12 cellular contexts compared by ENCODE assay signal in the genomic region with DNA sequence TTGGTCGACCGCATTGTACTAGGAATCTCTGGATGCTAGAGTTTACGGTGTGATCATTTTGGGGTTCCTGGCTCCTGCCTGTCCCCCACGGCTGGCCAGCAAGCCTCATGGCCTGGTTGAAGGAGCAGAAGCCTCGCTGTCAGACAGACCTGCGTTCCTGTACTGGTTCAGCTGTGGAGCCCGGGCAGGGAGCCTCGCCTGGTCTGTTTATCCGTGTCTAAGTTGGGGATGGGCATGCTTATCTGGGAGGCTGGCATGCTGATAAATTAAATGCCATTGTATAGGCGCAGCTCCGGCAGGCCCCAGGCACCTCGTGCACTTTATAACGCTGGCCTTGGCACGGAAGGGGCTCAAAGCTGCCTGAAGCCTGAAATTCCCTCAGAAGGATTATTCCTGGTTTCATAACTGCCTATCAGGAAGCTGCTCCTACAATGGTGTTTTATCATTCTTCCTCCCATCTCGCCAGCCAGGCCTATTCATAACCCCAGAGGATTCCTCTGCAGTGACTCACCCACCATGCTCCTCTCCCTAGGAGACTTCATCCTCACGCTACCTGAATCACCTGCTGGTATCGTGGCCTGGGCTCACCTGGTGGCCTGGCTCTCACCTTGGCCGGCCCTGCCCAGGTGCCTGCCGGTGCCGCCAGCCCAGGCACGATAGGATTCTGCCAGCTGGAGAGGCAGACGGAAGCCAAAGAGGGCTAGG.
DNase-seq lines count a peak whose midpoint lies in the region; ATAC-seq, FAIRE-seq and TF ChIP-seq lines count a peak whose summit lies in the region.
"Had no signal": no experiment of that assay in that cellular context is flagged by ENCODE, and none has a peak within 500 bp of the region (broad histone marks: within the 10 kb centered on the region; RNA-seq: fewer than 3 reads in every experiment).

No MANE protein-coding gene starts in this region.

- H3K36me3 ChIP-seq in small intestine (ENCODE audit: control insufficient read depth in 2 of 2, insufficient read depth in 2 of 2, low read length in 2 of 2): no peaks in the 10 kb centered on the region

- no peak overlapping the region for H2BK5ac ChIP-seq in H9 (ENCODE audit: insufficient read length, low read length)

- H3K27ac Mint-ChIP-seq in H9: no peak overlapping the region; a peak in 1 of 7 replicates
- H3K27ac Mint-ChIP-seq: activated naive CD4-positive, alpha-beta T cell treated with anti-CD3 and anti-CD28 coated beads for 36 hours; stimulated activated effector memory CD8-positive, alpha-beta T cell treated with anti-CD3 and anti-CD28 coated beads, Interleukin-12 subunit alpha, Interleukin-12 subunit beta, amount 100 ng/mL, for 72 hours had no signal

- H2BK12ac ChIP-seq in H9 (ENCODE audit: insufficient read length, low read depth, low read length): no peak overlapping the region

- no peak overlapping the region for H2AK5ac ChIP-seq in H9 (ENCODE audit: insufficient read length, low read length)

- no peaks in the 10 kb centered on the region for H4K20me1 ChIP-seq in H9 (ENCODE audit: control insufficient read depth, insufficient read depth, insufficient read length)

- H3K4me2 ChIP-seq in H9 (ENCODE audit: insufficient read depth, insufficient read length, low read length): no peak overlapping the region

- no peak overlapping the region; the same call in 1 of the 2 replicates for H3K14ac ChIP-seq in H9 (ENCODE audit: insufficient read depth, low read length)

- no peak overlapping the region for H4K8ac ChIP-seq in H9 (replicated peaks; ENCODE audit: insufficient read length, low read depth, low read length)

- peaks cover 7% of the 10 kb centered on the region for H3K27me3 Mint-ChIP-seq in H9 (ENCODE audit: low read depth)

- no peak overlapping the region for H3K18ac ChIP-seq in H9 (ENCODE audit: insufficient read length, low read depth, low read length)

- H2AFZ ChIP-seq in H9 (ENCODE audit: low read length): no peak overlapping the region
- H2AFZ ChIP-seq: parathyroid adenoma had no signal

- no peak overlapping the region for H2BK15ac ChIP-seq in H9 (ENCODE audit: low read depth, low read length)

- H3K27me3 ChIP-seq in H9 (ENCODE audit: insufficient read depth, low read length) (no peaks in the 10 kb centered on the region), right cardiac atrium (ENCODE audit: control insufficient read depth, insufficient read depth) (no peaks in the 10 kb centered on the region), small intestine (ENCODE audit: control insufficient read depth in 2 of 2, insufficient read depth in 2 of 2, low read length in 2 of 2) (no peaks in the 10 kb centered on the region)

- H4K5ac ChIP-seq in H9 (ENCODE audit: insufficient read length, low read depth, low read length): no peak overlapping the region

- H3K4me3 Mint-ChIP-seq in H9: no peak overlapping the region
- H3K4me3 Mint-ChIP-seq: activated naive CD4-positive, alpha-beta T cell treated with anti-CD3 and anti-CD28 coated beads for 36 hours; stimulated activated effector memory CD8-positive, alpha-beta T cell treated with anti-CD3 and anti-CD28 coated beads, Interleukin-12 subunit alpha, Interleukin-12 subunit beta, amount 100 ng/mL, for 72 hours had no signal

- H3T11ph ChIP-seq in H9 (ENCODE audit: low read length): no peak overlapping the region

- no peak overlapping the region for H3K4ac ChIP-seq in H9 (ENCODE audit: low read depth, low read length)

- no peak overlapping the region for H2BK20ac ChIP-seq in H9 (ENCODE audit: low read depth, low read length, poor library complexity, severe bottlenecking)

- H3K9me3 Mint-ChIP-seq in H9: peaks cover 16 to 26% of the 10 kb centered on the region in 2 experiments

- FAIRE-seq in small intestine (lab: Jason Lieb, UNC): no peak
- FAIRE-seq: frontal cortex had no signal

- H3K27ac ChIP-seq in H9 (ENCODE audit: insufficient read length, low read depth, low read length) (no peak overlapping the region), right cardiac atrium (ENCODE audit: low read length) (peak overlapping the region; percentile 49), small intestine (ENCODE audit: low read depth in 1 of 2, low read length in 1 of 2) (peak overlapping the region; percentile 41 to 82)
- H3K27ac ChIP-seq: parathyroid adenoma had no signal

- H3K4me1 Mint-ChIP-seq in H9: peaks cover 0 to 9% of the 10 kb centered on the region in 2 experiments; a peak in 2 of 4 replicates
- H3K4me1 Mint-ChIP-seq: stimulated activated effector memory CD8-positive, alpha-beta T cell treated with anti-CD3 and anti-CD28 coated beads, Interleukin-12 subunit alpha, Interleukin-12 subunit beta, amount 100 ng/mL, for 72 hours had no signal

- H3K9me3 ChIP-seq in H9 (ENCODE audit: control insufficient read depth, low read depth, low read length) (no peaks in the 10 kb centered on the region), right cardiac atrium (ENCODE audit: control insufficient read depth, low read length) (no peaks in the 10 kb centered on the region), small intestine (ENCODE audit: control insufficient read depth, low read depth) (no peaks in the 10 kb centered on the region)

- H3K23ac ChIP-seq in H9 (ENCODE audit: insufficient read length, low read depth, low read length): no peak overlapping the region

- intact Hi-C loops in right cardiac atrium (cut with DNase I): no loop called here

- no peak overlapping the region for H3K56ac ChIP-seq in H9 (ENCODE audit: insufficient read length, low read depth, low read length)

- peaks cover 5 to 16% (median 8%) of the 10 kb centered on the region in 3 experiments; a peak in 5 of 7 replicates for H3K36me3 Mint-ChIP-seq in H9 (ENCODE audit: insufficient read depth in 1 of 3, low read depth in 3 of 3)
- H3K36me3 Mint-ChIP-seq: stimulated activated effector memory CD8-positive, alpha-beta T cell treated with anti-CD3 and anti-CD28 coated beads, Interleukin-12 subunit alpha, Interleukin-12 subunit beta, amount 100 ng/mL, for 72 hours had no signal

- peak; percentile 41 for DNase-seq in H9
- peak; percentile 100 for DNase-seq in SW480 (ENCODE audit: low spot score)
- no peak for DNase-seq in right cardiac atrium
- peak; percentile 94 for DNase-seq in small intestine
- no peak for DNase-seq in stimulated activated CD4-positive, alpha-beta T cell treated with anti-CD3 and anti-CD28 coated beads, Interleukin-12 subunit alpha, Interleukin-12 subunit beta, amount 100 ng/mL, for 4 hours
- DNase-seq in NK-92 treated with Interleukin-12 subunit alpha and Interleukin-12 subunit beta, amount 100 ng/mL, for 24 hours (lab: John Stamatoyannopoulos, UW): no peak
- DNase-seq in DMS153 treated with DMSO at 0.1 percent for 48 hours (lab: John Stamatoyannopoulos, UW; ENCODE audit: unreplicated experiment): no peak
- DNase-seq: activated naive CD4-positive, alpha-beta T cell treated with anti-CD3 and anti-CD28 coated beads for 36 hours had no signal

- H3K4me1 ChIP-seq in H9 (ENCODE audit: insufficient read depth, low read length): no peaks in the 10 kb centered on the region
- H3K4me1 ChIP-seq in right cardiac atrium (ENCODE audit: control insufficient read depth, insufficient read depth, low read length): peaks cover 8% of the 10 kb centered on the region
- no peaks in the 10 kb centered on the region for H3K4me1 ChIP-seq in small intestine (ENCODE audit: control insufficient read depth in 2 of 2, insufficient read depth in 1 of 2, low read depth in 1 of 2, low read length in 1 of 2)
- H3K4me1 ChIP-seq: parathyroid adenoma had no signal

- TF ChIP-seq CTCF in H9 (conservative IDR thresholded peaks at IDR 0.05): no peak

- no CpG with 5 or more reads among the region's 22 CpGs for WGBS in H9 (ENCODE audit: extremely low coverage, insufficient read length, low lambda C conversion rate)
- WGBS in right cardiac atrium: 59% methylated on average over 22 of the region's 22 CpGs
- whole genome bisulfite sequencing in small intestine, 3 donors: 23 to 66% (median 44%) methylated on average over 22 of the region's 22 CpGs

- no peaks in the 10 kb centered on the region for H3K79me2 ChIP-seq in H9 (ENCODE audit: insufficient read depth, low read length)
- H3K79me2 ChIP-seq: parathyroid adenoma had no signal

- H3K4me3 ChIP-seq in right cardiac atrium (ENCODE audit: low read length) (no peak overlapping the region), small intestine (ENCODE audit: low read depth in 1 of 2, low read length in 2 of 2) (no peak overlapping the region)

- no peaks in the 10 kb centered on the region for H3K79me1 ChIP-seq in H9 (ENCODE audit: insufficient read depth, low read depth, low read length, poor library complexity, severe bottlenecking)

- no peak overlapping the region for H3K9ac ChIP-seq in H9 (ENCODE audit: extremely low read depth, insufficient read length, low read length)
- H3K9ac ChIP-seq: parathyroid adenoma had no signal

- ATAC-seq in right cardiac atrium (peak; percentile 23 to 46), GM19328 (IDR thresholded peaks at IDR 0.05; ENCODE audit: unreplicated experiment) (no peak)
- ATAC-seq: stimulated activated effector memory CD8-positive, alpha-beta T cell treated with anti-CD3 and anti-CD28 coated beads, Interleukin-12 subunit alpha, Interleukin-12 subunit beta, amount 100 ng/mL, for 72 hours had no signal

- no peak overlapping the region for H4K91ac ChIP-seq in H9 (ENCODE audit: insufficient read length, low read depth, low read length)

- H2BK120ac ChIP-seq in H9 (ENCODE audit: low read depth, low read length, poor library complexity, severe bottlenecking): no peak overlapping the region

- no peaks in the 10 kb centered on the region for H3K23me2 ChIP-seq in H9 (ENCODE audit: insufficient read length, low read depth, low read length, poor library complexity, severe bottlenecking)

Comparison
In these comparisons a context has a peak if more than half of its experiments do, and no peak if none do; other contexts are left out.
1. DNase-seq: peak in H9 (single experiment), SW480 (single experiment) and small intestine (single experiment); none in right cardiac atrium (0 of 3), stimulated activated CD4-positive, alpha-beta T cell treated with anti-CD3 and anti-CD28 coated beads, Interleukin-12 subunit alpha, Interleukin-12 subunit beta, amount 100 ng/mL, for 4 hours (single experiment), NK-92 treated with Interleukin-12 subunit alpha and Interleukin-12 subunit beta, amount 100 ng/mL, for 24 hours (single experiment) and DMS153 treated with DMSO at 0.1 percent for 48 hours (single experiment).